10 cellular contexts compared by ENCODE assay signal in genomic region chr9:1875921-1876448, GRCh38.
DNase-seq lines count a peak whose midpoint lies in the region; ATAC-seq, FAIRE-seq and TF ChIP-seq lines count a peak whose summit lies in the region.
"Had no signal": no experiment of that assay in that cellular context is flagged by ENCODE, and none has a peak within 500 bp of the region (broad histone marks: within the 10 kb centered on the region; RNA-seq: fewer than 3 reads in every experiment).

No MANE protein-coding gene starts in this region.

- ATAC-seq in GM19455 (IDR thresholded peaks at IDR 0.05; ENCODE audit: unreplicated experiment) (peak; percentile 66), HG03139 (IDR thresholded peaks at IDR 0.05; ENCODE audit: unreplicated experiment) (peak; percentile 55)
- ATAC-seq: left ventricle myocardium superior had no signal

- H3K27ac ChIP-seq in H9 (ENCODE audit: insufficient read length, low read depth, low read length) (no peak overlapping the region), trophoblast cell (ENCODE audit: low read depth, low read length) (no peak overlapping the region)

- H3K9me3 ChIP-seq in H9 (ENCODE audit: control insufficient read depth, low read depth, low read length) (no peaks in the 10 kb centered on the region), trophoblast cell (ENCODE audit: insufficient read depth, low read depth, low read length) (no peaks in the 10 kb centered on the region)

- no peaks in the 10 kb centered on the region for H3K79me1 ChIP-seq in H9 (ENCODE audit: insufficient read depth, low read depth, low read length, poor library complexity, severe bottlenecking)
- no peaks in the 10 kb centered on the region for H3K79me1 ChIP-seq in trophoblast cell (ENCODE audit: low read length)

- H2BK20ac ChIP-seq in H9 (ENCODE audit: low read depth, low read length, poor library complexity, severe bottlenecking), result no peak overlapping the region

- H3K18ac ChIP-seq in H9 (ENCODE audit: insufficient read length, low read depth, low read length), result no peak overlapping the region
- no peak overlapping the region for H3K18ac ChIP-seq in trophoblast cell (ENCODE audit: low read length)

- no peaks in the 10 kb centered on the region; the same call in 1 of the 2 replicates for H3K27me3 ChIP-seq in H9 (ENCODE audit: insufficient read depth, low read length)
- H3K27me3 ChIP-seq in trophoblast cell (ENCODE audit: insufficient read depth, low read length), result no peaks in the 10 kb centered on the region

- H2BK120ac ChIP-seq in H9 (ENCODE audit: low read depth, low read length, poor library complexity, severe bottlenecking) (no peak overlapping the region), trophoblast cell (ENCODE audit: insufficient read depth, low read length, poor library complexity) (no peak overlapping the region)

- no peak overlapping the region for H2BK15ac ChIP-seq in H9 (ENCODE audit: low read depth, low read length)

- no peak overlapping the region for H2BK12ac ChIP-seq in H9 (ENCODE audit: insufficient read length, low read depth, low read length)
- no peak overlapping the region for H2BK12ac ChIP-seq in trophoblast cell (ENCODE audit: low read length)

- H3K9ac ChIP-seq in H9 (ENCODE audit: extremely low read depth, insufficient read length, low read length) (no peak overlapping the region), trophoblast cell (ENCODE audit: low read length) (no peak overlapping the region)

- no peak overlapping the region for H4K5ac ChIP-seq in H9 (ENCODE audit: insufficient read length, low read depth, low read length)

- H3K56ac ChIP-seq in H9 (ENCODE audit: insufficient read length, low read depth, low read length), result no peak overlapping the region

- TF ChIP-seq POLR2A in GM12891 (IDR thresholded peaks at IDR 0.05; ENCODE audit: low read depth, low read length), result peak; percentile 47; the same call in 1 of the 2 replicates

- DNase-seq in GM12891 (ENCODE audit: insufficient read length, low spot score) (peak; percentile 9), H9 (no peak), 8988T (no peak), trophoblast cell (no peak), islet precursor cell (no peak)
- DNase-seq: left ventricle myocardium superior, Right ventricle myocardium superior had no signal

- WGBS in H9 (ENCODE audit: extremely low coverage, insufficient read length, low lambda C conversion rate), result no CpG with 5 or more reads among the region's 5 CpGs
- no CpG with 5 or more reads among the region's 5 CpGs for WGBS in trophoblast cell (ENCODE audit: extremely low coverage, insufficient coverage, insufficient read length)

- no peak overlapping the region for H3T11ph ChIP-seq in H9 (ENCODE audit: low read length)

- H2BK5ac ChIP-seq in H9 (ENCODE audit: insufficient read length, low read length) (no peak overlapping the region), trophoblast cell (ENCODE audit: low read depth, low read length, poor library complexity) (no peak overlapping the region)

- no peaks in the 10 kb centered on the region for H3K23me2 ChIP-seq in H9 (ENCODE audit: insufficient read length, low read depth, low read length, poor library complexity, severe bottlenecking)

- H3K4me2 ChIP-seq in H9 (ENCODE audit: insufficient read depth, insufficient read length, low read length), result no peak overlapping the region
- H3K4me2 ChIP-seq in trophoblast cell (ENCODE audit: low read length), result no peak overlapping the region

- H3K4me1 ChIP-seq in H9 (ENCODE audit: insufficient read depth, low read length), result peaks cover 4% of the 10 kb centered on the region; the same call in 1 of the 2 replicates
- H3K4me1 ChIP-seq in trophoblast cell (ENCODE audit: control insufficient read depth in 1 of 2, insufficient read depth in 2 of 2, low read length in 2 of 2), result no peaks in the 10 kb centered on the region

- no peak for TF ChIP-seq CTCF in H9 (conservative IDR thresholded peaks at IDR 0.05)

- peak overlapping the region; percentile 24 for H3K4me3 Mint-ChIP-seq in activated naive CD8-positive, alpha-beta T cell
- H3K4me3 Mint-ChIP-seq in H9, result no peak overlapping the region

- no peak overlapping the region for H4K91ac ChIP-seq in H9 (ENCODE audit: insufficient read length, low read depth, low read length)
- H4K91ac ChIP-seq in trophoblast cell (ENCODE audit: low read depth, low read length), result no peak overlapping the region

- no peak overlapping the region for H2AK5ac ChIP-seq in H9 (ENCODE audit: insufficient read length, low read length)
- no peak overlapping the region for H2AK5ac ChIP-seq in trophoblast cell (ENCODE audit: low read length)

- FAIRE-seq in GM12891 (lab: Jason Lieb, UNC), result peak; percentile 95

- H3K4ac ChIP-seq in H9 (ENCODE audit: low read depth, low read length) (no peak overlapping the region), trophoblast cell (ENCODE audit: low read depth, low read length) (no peak overlapping the region)

- H3K14ac ChIP-seq in H9 (ENCODE audit: insufficient read depth, low read length), result no peak overlapping the region
- H3K14ac ChIP-seq in trophoblast cell (ENCODE audit: low read length), result no peak overlapping the region

- no peaks in the 10 kb centered on the region for H3K9me3 Mint-ChIP-seq in activated naive CD8-positive, alpha-beta T cell (ENCODE audit: low read depth)
- H3K9me3 Mint-ChIP-seq in H9, result no peaks in the 10 kb centered on the region

- no peak overlapping the region for H4K12ac ChIP-seq in trophoblast cell (ENCODE audit: low read depth, low read length)

- H2AFZ ChIP-seq in H9 (ENCODE audit: low read length) (no peak overlapping the region), trophoblast cell (ENCODE audit: insufficient read depth, low read length, poor library complexity) (no peak overlapping the region)

- H3K79me2 ChIP-seq in H9 (ENCODE audit: insufficient read depth, low read length) (no peaks in the 10 kb centered on the region), trophoblast cell (ENCODE audit: control insufficient read depth, insufficient read depth, low read length, poor library complexity) (no peaks in the 10 kb centered on the region)

- H3K23ac ChIP-seq in H9 (ENCODE audit: insufficient read length, low read depth, low read length), result no peak overlapping the region
- H3K23ac ChIP-seq in trophoblast cell (ENCODE audit: low read length), result no peak overlapping the region

- H3K36me3 ChIP-seq in trophoblast cell (ENCODE audit: control insufficient read depth in 1 of 2, insufficient read depth in 2 of 2, low read length in 2 of 2), result no peaks in the 10 kb centered on the region

- no peaks in the 10 kb centered on the region for H4K20me1 ChIP-seq in H9 (ENCODE audit: control insufficient read depth, insufficient read depth, insufficient read length)

- no peaks in the 10 kb centered on the region for H3K36me3 Mint-ChIP-seq in activated naive CD8-positive, alpha-beta T cell
- H3K36me3 Mint-ChIP-seq in H9 (ENCODE audit: insufficient read depth in 1 of 3, low read depth in 3 of 3), result no peaks in the 10 kb centered on the region

- no peak overlapping the region for H4K8ac ChIP-seq in H9 (replicated peaks; ENCODE audit: insufficient read length, low read depth, low read length)
- H4K8ac ChIP-seq in trophoblast cell (ENCODE audit: low read depth, low read length), result no peak overlapping the region

- peaks cover 15% of the 10 kb centered on the region for H3K4me1 Mint-ChIP-seq in activated naive CD8-positive, alpha-beta T cell (ENCODE audit: low read depth)
- H3K4me1 Mint-ChIP-seq in H9, result peaks cover 10 to 11% of the 10 kb centered on the region in 2 experiments

- H3K27ac Mint-ChIP-seq in activated naive CD8-positive, alpha-beta T cell, result peak overlapping the region; percentile 47
- H3K27ac Mint-ChIP-seq in H9, result no peak overlapping the region

- no peak overlapping the region for H3K4me3 ChIP-seq in trophoblast cell (ENCODE audit: low read depth, low read length)

- H3K27me3 Mint-ChIP-seq in activated naive CD8-positive, alpha-beta T cell, result peaks cover 2% of the 10 kb centered on the region
- H3K27me3 Mint-ChIP-seq in H9 (ENCODE audit: low read depth), result peaks cover 4% of the 10 kb centered on the region

TF ChIP-seq in GM12891, 5 proteins besides CTCF, POLR2A, EP300 and RAD21:
- TF ChIP-seq POU2F2 (IDR thresholded peaks at IDR 0.05; ENCODE audit: low read depth, low read length) (peak; percentile 76), SPI1 (IDR thresholded peaks at IDR 0.05; ENCODE audit: low read depth, low read length) (no peak), TAF1 (IDR thresholded peaks at IDR 0.05; ENCODE audit: low read depth, low read length) (peak; percentile 42; the same call in 1 of the 2 replicates), PAX5 (IDR thresholded peaks at IDR 0.05; ENCODE audit: insufficient read depth, low read length, severe bottlenecking) (peak; percentile 24)
